9 cellular contexts compared by ENCODE assay signal in genomic region chr22:49847751-49848689, GRCh38. TPM values are rescaled to one million over a fixed set of nuclear protein-coding genes. Genes with fewer than 3 reads are reported as not detected.
DNase-seq lines count a peak whose midpoint lies in the region; TF ChIP-seq lines count a peak whose summit lies in the region.
"Had no signal": no experiment of that assay in that cellular context is flagged by ENCODE, and none has a peak within 500 bp of the region (broad histone marks: within the 10 kb centered on the region; RNA-seq: fewer than 3 reads in every experiment).

No MANE protein-coding gene starts in this region.

- H3K36me3 ChIP-seq in BLaER1 treated with 17β-estradiol and CSF1 and Interleukin-3, amounts not matched to agents 10 nM and 100 nM: no peaks in the 10 kb centered on the region
- H3K36me3 ChIP-seq in esophagus muscularis mucosa (no peaks in the 10 kb centered on the region), neutrophil (no peaks in the 10 kb centered on the region), Karpas-422 (ENCODE audit: insufficient read depth, low read length) (no peaks in the 10 kb centered on the region)

- H3K79me2 ChIP-seq in Karpas-422 (ENCODE audit: low read length): no peaks in the 10 kb centered on the region

- TF ChIP-seq POLR2A in NB4 (IDR thresholded peaks at IDR 0.05; ENCODE audit: extremely low read depth, insufficient read length) (peak; percentile 17), esophagus muscularis mucosa (IDR thresholded peaks at IDR 0.05; ENCODE audit: low read depth) (no peak)

- peaks cover 10 to 44% (median 35%) of the 10 kb centered on the region in 10 experiments; a peak in 19 of 20 replicates for H3K4me1 ChIP-seq in BLaER1 treated with 17β-estradiol and CSF1 and Interleukin-3, amounts not matched to agents 10 nM and 100 nM
- H3K4me1 ChIP-seq in esophagus muscularis mucosa (peaks cover 23 to 33% (median 32%) of the 10 kb centered on the region in 4 donors), neutrophil (ENCODE audit: control insufficient read depth in 1 of 2, insufficient read depth in 1 of 2, low read depth in 1 of 2, low read length in 1 of 2) (peaks cover 22 to 27% of the 10 kb centered on the region in 2 experiments), Karpas-422 (ENCODE audit: low read length) (peaks cover 8% of the 10 kb centered on the region)

- peaks cover 0 to 29% (median 0%) of the 10 kb centered on the region in 11 experiments; a peak in 5 of 22 replicates for H4K20me1 ChIP-seq in BLaER1 treated with 17β-estradiol and CSF1 and Interleukin-3, amounts not matched to agents 10 nM and 100 nM
- no peaks in the 10 kb centered on the region for H4K20me1 ChIP-seq in Karpas-422 (ENCODE audit: insufficient read depth, low read depth, low read length)

- H3K4me2 ChIP-seq in BLaER1 treated with 17β-estradiol and CSF1 and Interleukin-3, amounts not matched to agents 10 nM and 100 nM: peak overlapping the region; percentile 88 to 99 (median 97)
- H3K4me2 ChIP-seq in Karpas-422 (ENCODE audit: low read depth, low read length, poor library complexity, severe bottlenecking): no peak overlapping the region

- H3K4me3 ChIP-seq in BLaER1 treated with 17β-estradiol and CSF1 and Interleukin-3, amounts not matched to agents 10 nM and 100 nM: peak overlapping the region; percentile 61 to 77 (median 66); a peak in 19 of 20 replicates
- no peak overlapping the region for H3K4me3 ChIP-seq in NB4 (ENCODE audit: low read depth, low read length)
- H3K4me3 ChIP-seq in esophagus muscularis mucosa: peak overlapping the region; percentile 48 to 64 (median 54)
- peak overlapping the region; percentile 72 to 85 for H3K4me3 ChIP-seq in neutrophil (ENCODE audit: low read depth in 1 of 2, low read length in 1 of 2)
- H3K4me3 ChIP-seq in Karpas-422 (ENCODE audit: low read length): no peak overlapping the region

- DNase-seq in NB4 (ENCODE audit: low read depth) (peak; percentile 74), esophagus muscularis mucosa (ENCODE audit: extremely low spot score) (no peak), Karpas-422 (no peak), mucosa of gallbladder (ENCODE audit: low spot score) (no peak), midbrain (lab: John Stamatoyannopoulos, UW) (no peak)
- no peak for DNase-seq in stimulated activated CD8-positive, alpha-beta memory T cell treated with anti-CD3 and anti-CD28 coated beads, Interleukin-4, amount 100 ng/mL, for 48 hours

- no peak overlapping the region for H2AFZ ChIP-seq in Karpas-422 (ENCODE audit: low read length)

- no peaks in the 10 kb centered on the region for H3K9me2 ChIP-seq in Karpas-422 (replicated peaks; ENCODE audit: insufficient read depth, low read length)

- WGBS in esophagus muscularis mucosa: 34% methylated on average over 44 of the region's 64 CpGs

- intact Hi-C loops in esophagus muscularis mucosa (cut with DNase I): no loop called here

- H3K9me3 ChIP-seq in BLaER1 treated with 17β-estradiol and CSF1 and Interleukin-3, amounts not matched to agents 10 nM and 100 nM (replicated peaks in 1 of 11): no peaks in the 10 kb centered on the region; a peak in 1 of 22 replicates
- no peaks in the 10 kb centered on the region for H3K9me3 ChIP-seq in esophagus muscularis mucosa
- no peaks in the 10 kb centered on the region for H3K9me3 ChIP-seq in neutrophil
- H3K9me3 ChIP-seq in Karpas-422 (ENCODE audit: low read length): no peaks in the 10 kb centered on the region

- TF ChIP-seq CTCF in NB4 (IDR thresholded peaks at IDR 0.05; ENCODE audit: low read depth, low read length) (no peak), esophagus muscularis mucosa (IDR thresholded peaks at IDR 0.05) (no peak), neutrophil (IDR thresholded peaks at IDR 0.05) (no peak)

- peak overlapping the region in 1 of 11 experiments; percentile 26; a peak in 1 of 22 replicates for H3K27ac ChIP-seq in BLaER1 treated with 17β-estradiol and CSF1 and Interleukin-3, amounts not matched to agents 10 nM and 100 nM
- peak overlapping the region in 1 of 4 donors; percentile 1 for H3K27ac ChIP-seq in esophagus muscularis mucosa (replicated peaks in 1 of 4)
- peak overlapping the region; percentile 52 for H3K27ac ChIP-seq in neutrophil
- H3K27ac ChIP-seq in Karpas-422 (ENCODE audit: low read length): no peak overlapping the region
- H3K27ac ChIP-seq: VCaP had no signal

- peaks cover 46 to 84% (median 76%) of the 10 kb centered on the region in 11 experiments for H3K27me3 ChIP-seq in BLaER1 treated with 17β-estradiol and CSF1 and Interleukin-3, amounts not matched to agents 10 nM and 100 nM
- H3K27me3 ChIP-seq in esophagus muscularis mucosa: peaks cover 14 to 50% (median 30%) of the 10 kb centered on the region in 4 donors
- H3K27me3 ChIP-seq in neutrophil: peaks cover 4% of the 10 kb centered on the region
- H3K27me3 ChIP-seq in Karpas-422 (ENCODE audit: low read length): no peaks in the 10 kb centered on the region

- no peak for TF ChIP-seq EP300 in esophagus muscularis mucosa (IDR thresholded peaks at IDR 0.05)

- peak overlapping the region in 6 of 11 experiments; percentile 27 to 81 (median 68); a peak in 12 of 22 replicates for H3K9ac ChIP-seq in BLaER1 treated with 17β-estradiol and CSF1 and Interleukin-3, amounts not matched to agents 10 nM and 100 nM
- H3K9ac ChIP-seq in Karpas-422 (ENCODE audit: low read length): no peak overlapping the region

RNA-seq across cellular contexts. Expression of gene ZBED4, which starts 5.6 kb away (rescaled TPM):
- 10 to 100 TPM in 1 of 4 donors, 1 to 10 TPM in 3; 6.6 to 11.1 (median 9.5) TPM for total RNA-seq in esophagus muscularis mucosa
- 22.9 and 24.6 TPM in 2 replicates for total RNA-seq in Karpas-422 (2014; rRNA removed; shearing (Covaris generic); ENCODE audit: low replicate concordance)
- total RNA-seq in mucosa of gallbladder: 11.2 TPM

RNA-seq across cellular contexts. Expression of gene BRD1, which starts 20.3 kb away (rescaled TPM):
- total RNA-seq in esophagus muscularis mucosa: 10 to 100 TPM; 36.5 to 54.1 (median 51.4) TPM
- 16.0 and 27.3 TPM in 2 replicates for total RNA-seq in Karpas-422 (2014; rRNA removed; shearing (Covaris generic); ENCODE audit: low replicate concordance)
- total RNA-seq in mucosa of gallbladder: 45.3 TPM

Comparison
In these comparisons a context has a peak if more than half of its experiments do, and no peak if none do; other contexts are left out.
1. H3K4me3 ChIP-seq: peak in BLaER1 treated with 17β-estradiol and CSF1 and Interleukin-3, amounts not matched to agents 10 nM and 100 nM (10 of 10), esophagus muscularis mucosa (4 of 4) and neutrophil (2 of 2); none in NB4 (single experiment) and Karpas-422 (single experiment).